ENCODE assay signal across 17 cellular contexts in genomic region chr6:166939894-166940293, GRCh38.
"Had no signal": no experiment of that assay in that cellular context is flagged by ENCODE, and none has a peak within 500 bp of the region (broad histone marks: within the 10 kb centered on the region; RNA-seq: fewer than 3 reads in every experiment).

No MANE protein-coding gene starts in this region.

- H3K27ac Mint-ChIP-seq: activated CD8-positive, alpha-beta memory T cell treated with anti-CD3 and anti-CD28 coated beads, Interleukin-2, amount 10 ng/mL, durations not matched to agents 7 days and 5 days; activated CD8-positive, alpha-beta T cell treated with anti-CD3 and anti-CD28 coated beads for 36 hours; activated naive CD8-positive, alpha-beta T cell treated with anti-CD3 and anti-CD28 coated beads for 36 hours had no signal

- H3K9me3 ChIP-seq: colonic mucosa, esophagus squamous epithelium, gastrocnemius medialis, sigmoid colon, testis, vagina had no signal

- H3K4me1 Mint-ChIP-seq: activated CD8-positive, alpha-beta memory T cell treated with anti-CD3 and anti-CD28 coated beads, Interleukin-2, amount 10 ng/mL, durations not matched to agents 7 days and 5 days had no signal

- H3K27ac ChIP-seq: colonic mucosa, esophagus squamous epithelium, gastrocnemius medialis, sigmoid colon, testis, vagina had no signal

- H3K4me2 ChIP-seq: smooth muscle cell had no signal

- ATAC-seq: activated CD8-positive, alpha-beta memory T cell treated with anti-CD3 and anti-CD28 coated beads, Interleukin-2, amount 10 ng/mL, durations not matched to agents 7 days and 5 days; activated CD8-positive, alpha-beta T cell treated with anti-CD3 and anti-CD28 coated beads for 36 hours; gastrocnemius medialis; left ventricle myocardium superior had no signal

- H3K27me3 ChIP-seq: colonic mucosa, esophagus squamous epithelium, gastrocnemius medialis, sigmoid colon, testis, vagina had no signal

- H3K27me3 Mint-ChIP-seq: activated B cell treated with CpG ODN at 0.5 μM for 24 hours; activated CD8-positive, alpha-beta memory T cell treated with anti-CD3 and anti-CD28 coated beads, Interleukin-2, amount 10 ng/mL, durations not matched to agents 7 days and 5 days; activated CD8-positive, alpha-beta T cell treated with anti-CD3 and anti-CD28 coated beads for 36 hours; activated naive CD8-positive, alpha-beta T cell treated with anti-CD3 and anti-CD28 coated beads for 36 hours had no signal

- H3K4me1 ChIP-seq: colonic mucosa, esophagus squamous epithelium, gastrocnemius medialis, sigmoid colon, testis, vagina had no signal

- H3K36me3 ChIP-seq: colonic mucosa had no signal

- H3K4me3 Mint-ChIP-seq: activated B cell treated with CpG ODN at 0.5 μM for 24 hours; activated CD8-positive, alpha-beta memory T cell treated with anti-CD3 and anti-CD28 coated beads, Interleukin-2, amount 10 ng/mL, durations not matched to agents 7 days and 5 days; activated CD8-positive, alpha-beta T cell treated with anti-CD3 and anti-CD28 coated beads for 36 hours; activated naive CD8-positive, alpha-beta T cell treated with anti-CD3 and anti-CD28 coated beads for 36 hours; nephron progenitor cell had no signal

- DNase-seq: activated B cell treated with CpG ODN at 0.5 μM for 24 hours; activated CD4-positive, alpha-beta T cell treated with anti-CD3 and anti-CD28 coated beads for 4 hours; activated CD8-positive, alpha-beta memory T cell treated with anti-CD3 and anti-CD28 coated beads, Interleukin-2, amount 10 ng/mL, durations not matched to agents 7 days and 5 days; activated CD8-positive, alpha-beta T cell treated with anti-CD3 and anti-CD28 coated beads for 36 hours; activated naive CD8-positive, alpha-beta T cell treated with anti-CD3 and anti-CD28 coated beads for 36 hours; colonic mucosa; esophagus squamous epithelium; gastrocnemius medialis; hippocampal formation; left ventricle myocardium superior; nephron progenitor cell; sigmoid colon; stimulated activated CD4-positive, alpha-beta T cell treated with anti-CD3 and anti-CD28 coated beads, Interleukin-15, amount 100 ng/mL, for 24 hours; stimulated activated naive CD4-positive, alpha-beta T cell; testis had no signal

- H3K4me3 ChIP-seq: colonic mucosa, esophagus squamous epithelium, gastrocnemius medialis, sigmoid colon, smooth muscle cell, testis, vagina had no signal

- H3K9me3 Mint-ChIP-seq: activated B cell treated with CpG ODN at 0.5 μM for 24 hours; activated CD8-positive, alpha-beta T cell treated with anti-CD3 and anti-CD28 coated beads for 36 hours; activated naive CD8-positive, alpha-beta T cell treated with anti-CD3 and anti-CD28 coated beads for 36 hours had no signal
